In genomic region chr15:30675126-30675525, GRCh38 we compare ENCODE assay signal across 27 cellular contexts.
"Had no signal": no experiment of that assay in that cellular context is flagged by ENCODE, and none has a peak within 500 bp of the region (broad histone marks: within the 10 kb centered on the region; RNA-seq: fewer than 3 reads in every experiment).

No MANE protein-coding gene starts in this region.

- DNase-seq: activated CD4-positive, alpha-beta memory T cell treated with anti-CD3 and anti-CD28 coated beads, Interleukin-2, amount 10 ng/mL, durations not matched to agents 7 days and 5 days; activated CD4-positive, alpha-beta T cell treated with anti-CD3 and anti-CD28 coated beads, Interleukin-2, amount 10 ng/mL, durations not matched to agents 7 days and 5 days; activated CD4-positive, CD25-positive, alpha-beta regulatory T cell treated with anti-CD3 and anti-CD28 coated beads, Interleukin-2, amount 50 U/mL, for 72 hours; activated naive CD8-positive, alpha-beta T cell treated with anti-CD3 and anti-CD28 coated beads, Interleukin-2, amount 50 U/mL, for 24 hours; activated T-cell treated with anti-CD3 and anti-CD28 coated beads, Interleukin-2, amount 50 U/mL, for 4 hours; anterior cingulate cortex; body of pancreas; cerebellar nuclear complex; cortex of kidney; effector memory CD8-positive, alpha-beta T cell; erythroblast; gastrocnemius medialis; glutamatergic neuron; left cardiac atrium; left ventricle myocardium superior; mucosa of descending colon; retina; stimulated activated CD4-positive, alpha-beta T cell treated with anti-CD3 and anti-CD28 coated beads, Interleukin-12 subunit alpha, Interleukin-12 subunit beta, amount 100 ng/mL, for 4 hours; stimulated activated CD4-positive, alpha-beta T cell treated with anti-CD3 and anti-CD28 coated beads, Interleukin-4, amount 100 ng/mL, for 1 hour; stimulated activated naive CD8-positive, alpha-beta T cell treated with anti-CD3 and anti-CD28 coated beads, Interleukin-15, Interleukin-2, amounts not matched to agents 100 U/mL and 50 U/mL, for 24 hours; T-helper 2 cell; testis; transverse colon had no signal

- ATAC-seq: activated naive CD8-positive, alpha-beta T cell treated with anti-CD3 and anti-CD28 coated beads, Interleukin-2, amount 50 U/mL, for 24 hours; activated T-cell treated with anti-CD3 and anti-CD28 coated beads, Interleukin-2, amount 50 U/mL, for 4 hours; body of pancreas; effector memory CD8-positive, alpha-beta T cell; gastrocnemius medialis; left cardiac atrium; left ventricle myocardium superior; mucosa of descending colon; sciatic nerve had no signal

- H3K9me3 ChIP-seq: body of pancreas, gastrocnemius medialis, mucosa of descending colon, neutrophil, testis, transverse colon had no signal

- H3K27me3 ChIP-seq: body of pancreas, cardiac muscle cell, gastrocnemius medialis, neutrophil, testis, transverse colon had no signal

- H3K4me1 ChIP-seq: body of pancreas, gastrocnemius medialis, testis, transverse colon had no signal

- H3K36me3 ChIP-seq: cardiac muscle cell, gastrocnemius medialis, transverse colon had no signal

- H3K4me3 ChIP-seq: body of pancreas, cardiac muscle cell, gastrocnemius medialis, mucosa of descending colon, skin epidermis, testis, transverse colon had no signal

- H3K27ac ChIP-seq: body of pancreas, cardiac muscle cell, gastrocnemius medialis, neutrophil, skin epidermis, testis, transverse colon had no signal
